15 cellular contexts compared by ENCODE assay signal in the genomic region with DNA sequence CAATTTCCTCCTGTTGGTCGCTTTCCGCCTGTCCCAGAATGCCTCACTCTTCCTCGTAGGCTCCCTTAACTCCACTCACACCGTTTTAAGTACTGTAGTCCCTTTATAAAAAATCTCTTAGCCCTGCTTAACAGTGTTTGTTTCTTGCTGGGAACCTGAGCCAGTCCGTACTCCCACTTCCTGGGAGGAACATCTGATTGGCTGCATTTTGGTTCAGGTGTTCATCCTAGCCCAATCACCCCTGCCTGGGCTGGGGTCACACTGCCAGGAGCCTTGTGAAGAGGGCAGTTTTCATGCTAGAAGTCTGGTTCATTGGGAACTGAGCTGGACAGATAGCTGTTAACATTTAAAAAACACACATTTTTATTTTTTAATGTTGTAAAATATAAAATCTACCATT. TPM values are rescaled to one million over a fixed set of nuclear protein-coding genes. Genes with fewer than 3 reads are reported as not detected.
"Had no signal": no experiment of that assay in that cellular context is flagged by ENCODE, and none has a peak within 500 bp of the region (broad histone marks: within the 10 kb centered on the region; RNA-seq: fewer than 3 reads in every experiment).

No MANE protein-coding gene starts in this region.

- H3K27ac ChIP-seq: cardiac muscle cell, esophagus muscularis mucosa had no signal

- H3K4me3 ChIP-seq: cardiac muscle cell, lung had no signal

- H3K36me3 ChIP-seq: cardiac muscle cell, esophagus muscularis mucosa had no signal

- H3K27ac Mint-ChIP-seq: activated CD4-positive, alpha-beta T cell treated with anti-CD3 and anti-CD28 coated beads, Interleukin-2, amount 10 ng/mL, durations not matched to agents 24 days and 14 days; activated naive CD4-positive, alpha-beta T cell treated with anti-CD3 and anti-CD28 coated beads, Interleukin-2, amount 50 U/mL, for 72 hours; stimulated activated effector memory CD8-positive, alpha-beta T cell treated with anti-CD3 and anti-CD28 coated beads, Interleukin-12 subunit alpha, Interleukin-12 subunit beta, amount 100 ng/mL, for 72 hours had no signal

- DNase-seq: activated CD4-positive, CD25-positive, alpha-beta regulatory T cell; activated CD8-positive, alpha-beta memory T cell treated with anti-CD3 and anti-CD28 coated beads, Interleukin-2, amount 50 U/mL, for 48 hours; activated gamma-delta T cell; activated T-cell treated with anti-CD3 and anti-CD28 coated beads, Interleukin-2, amount 50 U/mL, for 72 hours; hypothalamus; left cardiac atrium; T-helper 2 cell had no signal

- H3K36me3 Mint-ChIP-seq: activated naive CD4-positive, alpha-beta T cell treated with anti-CD3 and anti-CD28 coated beads, Interleukin-2, amount 50 U/mL, for 72 hours; stimulated activated effector memory CD8-positive, alpha-beta T cell treated with anti-CD3 and anti-CD28 coated beads, Interleukin-12 subunit alpha, Interleukin-12 subunit beta, amount 100 ng/mL, for 72 hours had no signal

- H3K9me3 Mint-ChIP-seq: activated CD4-positive, alpha-beta T cell treated with anti-CD3 and anti-CD28 coated beads, Interleukin-2, amount 10 ng/mL, durations not matched to agents 24 days and 14 days; activated naive CD4-positive, alpha-beta T cell treated with anti-CD3 and anti-CD28 coated beads, Interleukin-2, amount 50 U/mL, for 72 hours; activated T-cell treated with anti-CD3 and anti-CD28 coated beads, Interleukin-2, amount 50 U/mL, for 72 hours; stimulated activated effector memory CD8-positive, alpha-beta T cell treated with anti-CD3 and anti-CD28 coated beads, Interleukin-12 subunit alpha, Interleukin-12 subunit beta, amount 100 ng/mL, for 72 hours had no signal

- H3K9me3 ChIP-seq: esophagus muscularis mucosa had no signal

- H3K4me3 Mint-ChIP-seq: activated CD4-positive, alpha-beta T cell treated with anti-CD3 and anti-CD28 coated beads, Interleukin-2, amount 10 ng/mL, durations not matched to agents 24 days and 14 days had no signal

- H3K27me3 ChIP-seq: cardiac muscle cell, esophagus muscularis mucosa had no signal

- ATAC-seq: left cardiac atrium had no signal

RNA-seq across cellular contexts. Expression of a gene that starts 25.6 kb away (rescaled TPM):
- total RNA-seq: glomerular endothelial cell, renal cortical epithelial cell had no signal
- polyA plus RNA-seq: cardiac muscle cell had no signal
